In the genomic region with DNA sequence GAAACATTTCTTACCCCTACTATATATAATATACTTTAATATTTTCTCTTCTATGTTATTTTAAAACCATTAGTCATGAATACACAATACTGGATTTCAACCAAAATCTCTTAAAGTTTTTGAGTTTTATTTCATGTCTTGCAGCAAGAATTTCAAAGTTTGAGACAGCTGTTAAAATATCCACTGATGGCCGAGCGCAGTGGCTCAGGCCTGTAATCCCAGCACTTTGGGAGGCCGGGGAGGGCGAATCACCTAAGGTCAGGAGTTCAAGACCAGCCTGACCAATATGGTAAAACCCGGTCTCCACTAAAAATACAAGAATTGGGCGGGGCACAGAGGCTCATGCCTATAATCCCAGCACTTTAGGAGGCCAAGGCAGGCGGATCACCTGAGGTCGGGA, we compare ENCODE assay signal across 32 cellular contexts.
"Had no signal": no experiment of that assay in that cellular context is flagged by ENCODE, and none has a peak within 500 bp of the region (broad histone marks: within the 10 kb centered on the region; RNA-seq: fewer than 3 reads in every experiment).

No MANE protein-coding gene starts in this region.

- H3K36me3 Mint-ChIP-seq: activated CD4-positive, alpha-beta memory T cell treated with anti-CD3 and anti-CD28 coated beads for 36 hours; activated naive CD4-positive, alpha-beta T cell treated with anti-CD3 and anti-CD28 coated beads, Interleukin-2, amount 10 ng/mL, durations not matched to agents 7 days and 5 days; activated naive CD4-positive, alpha-beta T cell treated with anti-CD3 and anti-CD28 coated beads, Interleukin-2, amount 50 U/mL, for 24 hours; activated naive CD8-positive, alpha-beta T cell; activated naive CD8-positive, alpha-beta T cell treated with anti-CD3 and anti-CD28 coated beads, Interleukin-2, amount 10 ng/mL, durations not matched to agents 7 days and 5 days; brain; T-cell had no signal

- H3K27ac ChIP-seq: ascending aorta, cardiac muscle cell had no signal

- H3K9me3 ChIP-seq: ascending aorta had no signal

- H3K27ac Mint-ChIP-seq: activated B cell treated with CpG ODN at 0.5 μM for 24 hours; activated CD4-positive, alpha-beta memory T cell treated with anti-CD3 and anti-CD28 coated beads for 36 hours; activated CD4-positive, alpha-beta T cell treated with anti-CD3 and anti-CD28 coated beads, Interleukin-2, amount 10 ng/mL, durations not matched to agents 24 days and 14 days; activated CD8-positive, alpha-beta T cell treated with anti-CD3 and anti-CD28 coated beads for 36 hours; activated naive CD4-positive, alpha-beta T cell treated with anti-CD3 and anti-CD28 coated beads, Interleukin-2, amount 10 ng/mL, durations not matched to agents 7 days and 5 days; activated naive CD4-positive, alpha-beta T cell treated with anti-CD3 and anti-CD28 coated beads, Interleukin-2, amount 50 U/mL, for 24 hours; activated naive CD8-positive, alpha-beta T cell; activated naive CD8-positive, alpha-beta T cell treated with anti-CD3 and anti-CD28 coated beads, Interleukin-2, amount 10 ng/mL, durations not matched to agents 7 days and 5 days; activated naive CD8-positive, alpha-beta T cell treated with anti-CD3 and anti-CD28 coated beads, Interleukin-2, amount 50 U/mL, for 24 hours; activated T-helper 2 cell treated with anti-CD3 and anti-CD28 coated beads, Interferon-gamma antibody, Interleukin-2, Interleukin-4, amounts not matched to agents 10 μg/mL and 5 μg/mL and 100 μg/mL, durations not matched to agents 14 hours and 24 hours and 36 hours; brain; T-cell; T-helper 2 cell treated with Interferon-gamma antibody and Interleukin-4, amounts not matched to agents 5 μg/mL and 100 μg/mL, for 36 hours had no signal

- H3K4me3 ChIP-seq: ascending aorta, cardiac muscle cell had no signal

- H3K27me3 ChIP-seq: ascending aorta, cardiac muscle cell had no signal

- DNase-seq: activated B cell treated with CpG ODN at 0.5 μM for 24 hours; activated CD4-positive, alpha-beta memory T cell treated with anti-CD3 and anti-CD28 coated beads for 36 hours; activated CD4-positive, alpha-beta T cell treated with anti-CD3 and anti-CD28 coated beads for 4 hours; activated CD4-positive, alpha-beta T cell treated with anti-CD3 and anti-CD28 coated beads, Interleukin-2, amount 10 ng/mL, durations not matched to agents 24 days and 14 days; activated CD4-positive, alpha-beta T cell treated with anti-CD3 and anti-CD28 coated beads, Interleukin-2, amount 50 U/mL, for 1 hour; activated CD4-positive, alpha-beta T cell treated with anti-CD3 and anti-CD28 coated beads, Interleukin-2, amount 50 U/mL, for 4 hours; activated CD4-positive, CD25-positive, alpha-beta regulatory T cell treated with anti-CD3 and anti-CD28 coated beads, Interleukin-2, amount 50 U/mL, for 72 hours; activated CD8-positive, alpha-beta memory T cell treated with anti-CD3 and anti-CD28 coated beads, Interleukin-2, amount 50 U/mL, for 4 hours; activated CD8-positive, alpha-beta T cell treated with anti-CD3 and anti-CD28 coated beads for 36 hours; activated effector memory CD4-positive, alpha-beta T cell treated with Interleukin-2 at 50 U/mL for 16 hours; activated gamma-delta T cell; activated naive CD4-positive, alpha-beta T cell treated with anti-CD3 and anti-CD28 coated beads, Interleukin-2, amount 10 ng/mL, durations not matched to agents 7 days and 5 days; activated naive CD4-positive, alpha-beta T cell treated with Interleukin-2 at 50 U/mL for 16 hours; activated naive CD8-positive, alpha-beta T cell treated with anti-CD3 and anti-CD28 coated beads, Interleukin-2, amount 10 ng/mL, durations not matched to agents 7 days and 5 days; activated naive CD8-positive, alpha-beta T cell treated with anti-CD3 and anti-CD28 coated beads, Interleukin-2, amount 50 U/mL, for 24 hours; activated T-cell treated with anti-CD3 and anti-CD28 coated beads for 4 hours; activated T-cell treated with anti-CD3 and anti-CD28 coated beads, Interleukin-2, amount 50 U/mL, for 1 hour; activated T-cell treated with anti-CD3 and anti-CD28 coated beads, Interleukin-2, amount 50 U/mL, for 4 hours; amygdala; anterior cingulate cortex; cerebellar nuclear complex; T-cell; T-helper 2 cell; T-helper 9 cell had no signal

- H3K27me3 Mint-ChIP-seq: activated B cell treated with CpG ODN at 0.5 μM for 24 hours; activated CD4-positive, alpha-beta memory T cell treated with anti-CD3 and anti-CD28 coated beads for 36 hours; activated CD4-positive, alpha-beta T cell treated with anti-CD3 and anti-CD28 coated beads, Interleukin-2, amount 10 ng/mL, durations not matched to agents 24 days and 14 days; activated naive CD4-positive, alpha-beta T cell treated with anti-CD3 and anti-CD28 coated beads, Interleukin-2, amount 10 ng/mL, durations not matched to agents 7 days and 5 days; activated naive CD4-positive, alpha-beta T cell treated with anti-CD3 and anti-CD28 coated beads, Interleukin-2, amount 50 U/mL, for 24 hours; activated naive CD8-positive, alpha-beta T cell; activated naive CD8-positive, alpha-beta T cell treated with anti-CD3 and anti-CD28 coated beads, Interleukin-2, amount 50 U/mL, for 24 hours; T-cell had no signal

- H3K4me1 Mint-ChIP-seq: activated B cell treated with CpG ODN at 0.5 μM for 24 hours; activated CD4-positive, alpha-beta T cell treated with anti-CD3 and anti-CD28 coated beads, Interleukin-2, amount 10 ng/mL, durations not matched to agents 24 days and 14 days; activated naive CD4-positive, alpha-beta T cell treated with anti-CD3 and anti-CD28 coated beads, Interleukin-2, amount 10 ng/mL, durations not matched to agents 7 days and 5 days; activated naive CD4-positive, alpha-beta T cell treated with anti-CD3 and anti-CD28 coated beads, Interleukin-2, amount 50 U/mL, for 24 hours; activated naive CD8-positive, alpha-beta T cell treated with anti-CD3 and anti-CD28 coated beads, Interleukin-2, amount 10 ng/mL, durations not matched to agents 7 days and 5 days; activated naive CD8-positive, alpha-beta T cell treated with anti-CD3 and anti-CD28 coated beads, Interleukin-2, amount 50 U/mL, for 24 hours; central memory CD8-positive, alpha-beta T cell; T-cell had no signal

- H3K4me3 Mint-ChIP-seq: activated B cell treated with CpG ODN at 0.5 μM for 24 hours; activated CD4-positive, alpha-beta memory T cell treated with anti-CD3 and anti-CD28 coated beads for 36 hours; activated CD4-positive, alpha-beta T cell treated with anti-CD3 and anti-CD28 coated beads, Interleukin-2, amount 10 ng/mL, durations not matched to agents 24 days and 14 days; activated CD8-positive, alpha-beta T cell treated with anti-CD3 and anti-CD28 coated beads for 36 hours; activated naive CD4-positive, alpha-beta T cell treated with anti-CD3 and anti-CD28 coated beads, Interleukin-2, amount 10 ng/mL, durations not matched to agents 7 days and 5 days; activated naive CD4-positive, alpha-beta T cell treated with anti-CD3 and anti-CD28 coated beads, Interleukin-2, amount 50 U/mL, for 24 hours; activated naive CD8-positive, alpha-beta T cell; activated naive CD8-positive, alpha-beta T cell treated with anti-CD3 and anti-CD28 coated beads, Interleukin-2, amount 10 ng/mL, durations not matched to agents 7 days and 5 days; activated naive CD8-positive, alpha-beta T cell treated with anti-CD3 and anti-CD28 coated beads, Interleukin-2, amount 50 U/mL, for 24 hours; activated T-cell treated with anti-CD3 and anti-CD28 coated beads, Interleukin-2, amount 50 U/mL, for 4 hours; brain; central memory CD8-positive, alpha-beta T cell; T-cell; T-helper 2 cell treated with Interferon-gamma antibody and Interleukin-4, amounts not matched to agents 5 μg/mL and 100 μg/mL, for 36 hours had no signal

- H3K4me1 ChIP-seq: ascending aorta had no signal

- H3K9me3 Mint-ChIP-seq: activated B cell treated with CpG ODN at 0.5 μM for 24 hours; activated CD4-positive, alpha-beta memory T cell treated with anti-CD3 and anti-CD28 coated beads for 36 hours; activated CD4-positive, alpha-beta T cell treated with anti-CD3 and anti-CD28 coated beads, Interleukin-2, amount 10 ng/mL, durations not matched to agents 24 days and 14 days; activated CD8-positive, alpha-beta T cell treated with anti-CD3 and anti-CD28 coated beads for 36 hours; activated naive CD4-positive, alpha-beta T cell treated with anti-CD3 and anti-CD28 coated beads, Interleukin-2, amount 10 ng/mL, durations not matched to agents 7 days and 5 days; activated naive CD4-positive, alpha-beta T cell treated with anti-CD3 and anti-CD28 coated beads, Interleukin-2, amount 50 U/mL, for 24 hours; activated naive CD8-positive, alpha-beta T cell treated with anti-CD3 and anti-CD28 coated beads, Interleukin-2, amount 10 ng/mL, durations not matched to agents 7 days and 5 days; activated naive CD8-positive, alpha-beta T cell treated with anti-CD3 and anti-CD28 coated beads, Interleukin-2, amount 50 U/mL, for 24 hours; activated T-cell treated with anti-CD3 and anti-CD28 coated beads, Interleukin-2, amount 50 U/mL, for 4 hours; activated T-helper 2 cell treated with anti-CD3 and anti-CD28 coated beads, Interferon-gamma antibody, Interleukin-2, Interleukin-4, amounts not matched to agents 10 μg/mL and 5 μg/mL and 100 μg/mL, durations not matched to agents 14 hours and 24 hours and 36 hours; central memory CD8-positive, alpha-beta T cell; T-helper 2 cell treated with Interferon-gamma antibody and Interleukin-4, amounts not matched to agents 5 μg/mL and 100 μg/mL, for 36 hours had no signal

- H3K36me3 ChIP-seq: ascending aorta, cardiac muscle cell had no signal

- ATAC-seq: activated CD8-positive, alpha-beta T cell treated with anti-CD3 and anti-CD28 coated beads for 36 hours; activated naive CD8-positive, alpha-beta T cell treated with anti-CD3 and anti-CD28 coated beads, Interleukin-2, amount 50 U/mL, for 24 hours; activated T-cell treated with anti-CD3 and anti-CD28 coated beads, Interleukin-2, amount 50 U/mL, for 4 hours; T-cell had no signal
